In the genomic region with DNA sequence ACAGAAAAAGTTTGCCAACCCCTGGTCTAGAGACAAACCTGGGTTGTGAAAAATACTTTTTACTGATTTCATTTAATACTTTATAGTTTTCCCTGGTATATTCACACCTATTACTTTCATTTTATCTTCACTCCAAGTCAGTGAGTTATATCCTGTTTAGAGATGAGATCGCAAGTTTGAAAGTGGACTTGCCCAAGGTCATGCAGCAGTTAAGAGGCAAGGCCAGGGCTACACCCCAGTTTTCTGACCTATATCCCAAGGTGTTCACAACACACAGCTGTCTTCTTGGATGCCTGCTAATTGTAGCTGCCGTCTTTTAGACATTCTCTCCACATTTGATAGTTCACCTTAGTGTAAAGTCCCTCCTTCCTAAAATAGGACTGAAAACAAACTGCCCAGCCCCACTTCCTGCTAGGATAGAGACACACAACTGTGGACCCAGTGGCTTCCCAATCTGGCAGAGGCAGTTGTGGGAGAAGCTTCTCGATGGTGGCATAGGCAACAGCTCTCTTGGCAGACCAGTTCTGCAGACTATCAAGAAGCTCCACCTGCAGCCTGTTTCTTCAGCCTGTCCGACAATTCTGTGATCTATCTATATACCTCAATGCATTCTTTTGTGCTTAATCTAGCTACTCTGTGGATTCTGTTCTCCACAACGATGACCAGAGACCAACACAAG, we compare ENCODE assay signal across 2 cellular contexts.
TF ChIP-seq lines count a peak whose summit lies in the region.

No MANE protein-coding gene starts in this region.

TF ChIP-seq in IMR-90, 13 proteins besides CTCF, POLR2A, EP300 and RAD21:
- TF ChIP-seq, protein P1, sequence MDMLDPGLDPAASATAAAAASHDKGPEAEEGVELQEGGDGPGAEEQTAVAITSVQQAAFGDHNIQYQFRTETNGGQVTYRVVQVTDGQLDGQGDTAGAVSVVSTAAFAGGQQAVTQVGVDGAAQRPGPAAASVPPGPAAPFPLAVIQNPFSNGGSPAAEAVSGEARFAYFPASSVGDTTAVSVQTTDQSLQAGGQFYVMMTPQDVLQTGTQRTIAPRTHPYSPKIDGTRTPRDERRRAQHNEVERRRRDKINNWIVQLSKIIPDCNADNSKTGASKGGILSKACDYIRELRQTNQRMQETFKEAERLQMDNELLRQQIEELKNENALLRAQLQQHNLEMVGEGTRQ (IDR thresholded peaks at IDR 0.05; ENCODE audit: low read depth, low read length), result no peak
- TF ChIP-seq RCOR1 (IDR thresholded peaks at IDR 0.05; ENCODE audit: insufficient replicate concordance, low read length) (no peak), FOS (IDR thresholded peaks at IDR 0.05; ENCODE audit: low read depth, low read length) (no peak)

TF ChIP-seq in WTC11, 78 proteins besides CTCF, POLR2A, EP300 and RAD21:
- TF ChIP-seq NR3C1 (CRISPR knock-in tag; conservative IDR thresholded peaks at IDR 0.05; ENCODE audit: low read depth), result no peak
- TF ChIP-seq HMGA2 (CRISPR knock-in tag; IDR thresholded peaks at IDR 0.05), result no peak
- TF ChIP-seq, protein P2, sequence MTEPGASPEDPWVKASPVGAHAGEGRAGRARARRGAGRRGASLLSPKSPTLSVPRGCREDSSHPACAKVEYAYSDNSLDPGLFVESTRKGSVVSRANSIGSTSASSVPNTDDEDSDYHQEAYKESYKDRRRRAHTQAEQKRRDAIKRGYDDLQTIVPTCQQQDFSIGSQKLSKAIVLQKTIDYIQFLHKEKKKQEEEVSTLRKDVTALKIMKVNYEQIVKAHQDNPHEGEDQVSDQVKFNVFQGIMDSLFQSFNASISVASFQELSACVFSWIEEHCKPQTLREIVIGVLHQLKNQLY (CRISPR knock-in tag; IDR thresholded peaks at IDR 0.05), result no peak
- TF ChIP-seq JAZF1 (CRISPR knock-in tag; IDR thresholded peaks at IDR 0.05), result no peak
- no peak for TF ChIP-seq ZNF263 (CRISPR knock-in tag; IDR thresholded peaks at IDR 0.05; ENCODE audit: low read depth)
- no peak for TF ChIP-seq KAT7 (CRISPR knock-in tag; IDR thresholded peaks at IDR 0.05; ENCODE audit: borderline replicate concordance)
- TF ChIP-seq, protein P3, sequence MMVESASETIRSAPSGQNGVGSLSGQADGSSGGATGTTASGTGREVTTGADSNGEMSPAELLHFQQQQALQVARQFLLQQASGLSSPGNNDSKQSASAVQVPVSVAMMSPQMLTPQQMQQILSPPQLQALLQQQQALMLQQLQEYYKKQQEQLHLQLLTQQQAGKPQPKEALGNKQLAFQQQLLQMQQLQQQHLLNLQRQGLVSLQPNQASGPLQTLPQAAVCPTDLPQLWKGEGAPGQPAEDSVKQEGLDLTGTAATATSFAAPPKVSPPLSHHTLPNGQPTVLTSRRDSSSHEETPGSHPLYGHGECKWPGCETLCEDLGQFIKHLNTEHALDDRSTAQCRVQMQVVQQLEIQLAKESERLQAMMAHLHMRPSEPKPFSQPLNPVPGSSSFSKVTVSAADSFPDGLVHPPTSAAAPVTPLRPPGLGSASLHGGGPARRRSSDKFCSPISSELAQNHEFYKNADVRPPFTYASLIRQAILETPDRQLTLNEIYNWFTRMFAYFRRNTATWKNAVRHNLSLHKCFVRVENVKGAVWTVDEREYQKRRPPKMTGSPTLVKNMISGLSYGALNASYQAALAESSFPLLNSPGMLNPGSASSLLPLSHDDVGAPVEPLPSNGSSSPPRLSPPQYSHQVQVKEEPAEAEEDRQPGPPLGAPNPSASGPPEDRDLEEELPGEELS (CRISPR knock-in tag; IDR thresholded peaks at IDR 0.05), result no peak
- TF ChIP-seq, protein P4, sequence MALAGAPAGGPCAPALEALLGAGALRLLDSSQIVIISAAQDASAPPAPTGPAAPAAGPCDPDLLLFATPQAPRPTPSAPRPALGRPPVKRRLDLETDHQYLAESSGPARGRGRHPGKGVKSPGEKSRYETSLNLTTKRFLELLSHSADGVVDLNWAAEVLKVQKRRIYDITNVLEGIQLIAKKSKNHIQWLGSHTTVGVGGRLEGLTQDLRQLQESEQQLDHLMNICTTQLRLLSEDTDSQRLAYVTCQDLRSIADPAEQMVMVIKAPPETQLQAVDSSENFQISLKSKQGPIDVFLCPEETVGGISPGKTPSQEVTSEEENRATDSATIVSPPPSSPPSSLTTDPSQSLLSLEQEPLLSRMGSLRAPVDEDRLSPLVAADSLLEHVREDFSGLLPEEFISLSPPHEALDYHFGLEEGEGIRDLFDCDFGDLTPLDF (CRISPR knock-in tag; IDR thresholded peaks at IDR 0.05), result no peak
- no peak for TF ChIP-seq CREM (CRISPR knock-in tag; IDR thresholded peaks at IDR 0.05)
- no peak for TF ChIP-seq ZNF423 (CRISPR knock-in tag; IDR thresholded peaks at IDR 0.05)
- no peak for TF ChIP-seq CREB1 (CRISPR knock-in tag; IDR thresholded peaks at IDR 0.05)
- TF ChIP-seq, protein P5, sequence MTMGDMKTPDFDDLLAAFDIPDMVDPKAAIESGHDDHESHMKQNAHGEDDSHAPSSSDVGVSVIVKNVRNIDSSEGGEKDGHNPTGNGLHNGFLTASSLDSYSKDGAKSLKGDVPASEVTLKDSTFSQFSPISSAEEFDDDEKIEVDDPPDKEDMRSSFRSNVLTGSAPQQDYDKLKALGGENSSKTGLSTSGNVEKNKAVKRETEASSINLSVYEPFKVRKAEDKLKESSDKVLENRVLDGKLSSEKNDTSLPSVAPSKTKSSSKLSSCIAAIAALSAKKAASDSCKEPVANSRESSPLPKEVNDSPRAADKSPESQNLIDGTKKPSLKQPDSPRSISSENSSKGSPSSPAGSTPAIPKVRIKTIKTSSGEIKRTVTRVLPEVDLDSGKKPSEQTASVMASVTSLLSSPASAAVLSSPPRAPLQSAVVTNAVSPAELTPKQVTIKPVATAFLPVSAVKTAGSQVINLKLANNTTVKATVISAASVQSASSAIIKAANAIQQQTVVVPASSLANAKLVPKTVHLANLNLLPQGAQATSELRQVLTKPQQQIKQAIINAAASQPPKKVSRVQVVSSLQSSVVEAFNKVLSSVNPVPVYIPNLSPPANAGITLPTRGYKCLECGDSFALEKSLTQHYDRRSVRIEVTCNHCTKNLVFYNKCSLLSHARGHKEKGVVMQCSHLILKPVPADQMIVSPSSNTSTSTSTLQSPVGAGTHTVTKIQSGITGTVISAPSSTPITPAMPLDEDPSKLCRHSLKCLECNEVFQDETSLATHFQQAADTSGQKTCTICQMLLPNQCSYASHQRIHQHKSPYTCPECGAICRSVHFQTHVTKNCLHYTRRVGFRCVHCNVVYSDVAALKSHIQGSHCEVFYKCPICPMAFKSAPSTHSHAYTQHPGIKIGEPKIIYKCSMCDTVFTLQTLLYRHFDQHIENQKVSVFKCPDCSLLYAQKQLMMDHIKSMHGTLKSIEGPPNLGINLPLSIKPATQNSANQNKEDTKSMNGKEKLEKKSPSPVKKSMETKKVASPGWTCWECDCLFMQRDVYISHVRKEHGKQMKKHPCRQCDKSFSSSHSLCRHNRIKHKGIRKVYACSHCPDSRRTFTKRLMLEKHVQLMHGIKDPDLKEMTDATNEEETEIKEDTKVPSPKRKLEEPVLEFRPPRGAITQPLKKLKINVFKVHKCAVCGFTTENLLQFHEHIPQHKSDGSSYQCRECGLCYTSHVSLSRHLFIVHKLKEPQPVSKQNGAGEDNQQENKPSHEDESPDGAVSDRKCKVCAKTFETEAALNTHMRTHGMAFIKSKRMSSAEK (CRISPR knock-in tag; IDR thresholded peaks at IDR 0.05; ENCODE audit: borderline replicate concordance), result no peak
